ENCODE assay signal across 8 cellular contexts in genomic region chr19:19626516-19627441, GRCh38. TPM values are rescaled to one million over a fixed set of nuclear protein-coding genes. Genes with fewer than 3 reads are reported as not detected.
DNase-seq lines count a peak whose midpoint lies in the region; ATAC-seq and TF ChIP-seq lines count a peak whose summit lies in the region.

No MANE protein-coding gene starts in this region.

- H3K4me3 Mint-ChIP-seq in CD4-positive, alpha-beta memory T cell: peak overlapping the region; percentile 92 to 99 (median 93)
- peak overlapping the region; percentile 54 for H3K4me3 Mint-ChIP-seq in dendritic cell treated with granulocyte-macrophage colony-stimulating factor and Interleukin-4, amounts not matched to agents 40 ng/mL and 50 ng/mL, for 4 days
- peak overlapping the region; percentile 89 for H3K4me3 Mint-ChIP-seq in nephron progenitor cell

- no peaks in the 10 kb centered on the region for H3K27me3 ChIP-seq in CD4-positive, alpha-beta memory T cell (ENCODE audit: insufficient read depth, low read length)
- no peaks in the 10 kb centered on the region for H3K27me3 ChIP-seq in MM.1S (replicated peaks; ENCODE audit: insufficient read depth, low read length)

- H3K9me2 ChIP-seq in MM.1S (replicated peaks; ENCODE audit: insufficient read depth, low read length): no peaks in the 10 kb centered on the region

- no peaks in the 10 kb centered on the region for H3K27me3 Mint-ChIP-seq in CD4-positive, alpha-beta memory T cell
- H3K27me3 Mint-ChIP-seq in dendritic cell treated with granulocyte-macrophage colony-stimulating factor and Interleukin-4, amounts not matched to agents 40 ng/mL and 50 ng/mL, for 4 days: peaks cover 7% of the 10 kb centered on the region
- peaks cover 10% of the 10 kb centered on the region for H3K27me3 Mint-ChIP-seq in nephron progenitor cell (ENCODE audit: low read depth, poor library complexity)

- H3K27ac Mint-ChIP-seq in CD4-positive, alpha-beta memory T cell: peak overlapping the region; percentile 89 to 98 (median 95)
- no peak overlapping the region for H3K27ac Mint-ChIP-seq in dendritic cell treated with granulocyte-macrophage colony-stimulating factor and Interleukin-4, amounts not matched to agents 40 ng/mL and 50 ng/mL, for 4 days
- no peak overlapping the region for H3K27ac Mint-ChIP-seq in nephron progenitor cell

- H3K9me3 Mint-ChIP-seq in CD4-positive, alpha-beta memory T cell: peaks cover 0 to 2% (median 0%) of the 10 kb centered on the region in 8 donors
- no peaks in the 10 kb centered on the region for H3K9me3 Mint-ChIP-seq in dendritic cell treated with granulocyte-macrophage colony-stimulating factor and Interleukin-4, amounts not matched to agents 40 ng/mL and 50 ng/mL, for 4 days
- no peaks in the 10 kb centered on the region for H3K9me3 Mint-ChIP-seq in nephron progenitor cell

- no peak for ATAC-seq in GM21717 (IDR thresholded peaks at IDR 0.05; ENCODE audit: unreplicated experiment)

- peaks cover 22% of the 10 kb centered on the region for H3K4me1 ChIP-seq in CD4-positive, alpha-beta memory T cell (ENCODE audit: insufficient read depth, low read length)
- H3K4me1 ChIP-seq in MM.1S (ENCODE audit: low read length): no peaks in the 10 kb centered on the region

- H3K79me2 ChIP-seq in MM.1S (ENCODE audit: low read length): no peaks in the 10 kb centered on the region

- H3K4me2 ChIP-seq in MM.1S (ENCODE audit: low read depth, low read length): peak overlapping the region; percentile 60

- CTCF ChIA-PET in CD4-positive, alpha-beta memory T cell (lab: Charles Lee; ENCODE audit: partially characterized antibody): interaction anchor here (0.7 to 1.2 kb wide), 2 partner anchors 18 to 71 kb away, joined by 3 read pairs; no protein-coding TSS in a partner anchor

- no peak for TF ChIP-seq CTCF in MM.1S (IDR thresholded peaks at IDR 0.05; ENCODE audit: low read length)
- no peak for TF ChIP-seq CTCF in nephron progenitor cell (IDR thresholded peaks at IDR 0.05)
- TF ChIP-seq CTCF in foreskin fibroblast (IDR thresholded peaks at IDR 0.05; ENCODE audit: low read depth, low read length): no peak
- TF ChIP-seq CTCF in GM13976 (IDR thresholded peaks at IDR 0.05; ENCODE audit: borderline replicate concordance, control extremely low read depth, extremely low read depth, insufficient read depth, missing control alignments): no peak

- no peaks in the 10 kb centered on the region for H3F3A ChIP-seq in MM.1S (ENCODE audit: insufficient read depth, low read length)

- in situ Hi-C loops in GM13976 (cut with MboI; ENCODE audit: low sequenced_read_pairs, unreplicated experiment): loop anchor here (25.0 kb wide), 1 partner anchor 264 kb away; no protein-coding TSS in a partner anchor

- H2AFZ ChIP-seq in MM.1S (ENCODE audit: low read length): no peak overlapping the region; the same call in 1 of the 2 replicates

- intact Hi-C loops in CD4-positive, alpha-beta memory T cell (cut with micrococcal nuclease): loop anchor here (1.0 kb wide), 1 partner anchor 8 kb away; the partner anchor contains the start of gene PBX4
- intact Hi-C loops in dendritic cell treated with granulocyte-macrophage colony-stimulating factor and Interleukin-4, amounts not matched to agents 40 ng/mL and 50 ng/mL, for 4 days (cut with micrococcal nuclease): no loop called here

- H3K4me1 Mint-ChIP-seq in CD4-positive, alpha-beta memory T cell: peaks cover 16 to 36% (median 28%) of the 10 kb centered on the region in 4 donors
- peaks cover 28% of the 10 kb centered on the region for H3K4me1 Mint-ChIP-seq in dendritic cell treated with granulocyte-macrophage colony-stimulating factor and Interleukin-4, amounts not matched to agents 40 ng/mL and 50 ng/mL, for 4 days (ENCODE audit: low read depth)
- peaks cover 42% of the 10 kb centered on the region for H3K4me1 Mint-ChIP-seq in nephron progenitor cell

- H3K4me3 ChIP-seq in CD4-positive, alpha-beta memory T cell (ENCODE audit: low read length in 2 of 2): peak overlapping the region; percentile 68 to 73
- no peak overlapping the region for H3K4me3 ChIP-seq in MM.1S (ENCODE audit: low read length)
- no peak overlapping the region for H3K4me3 ChIP-seq in foreskin fibroblast (ENCODE audit: low read depth in 1 of 2, low read length in 2 of 2)

- DNase-seq in CD4-positive, alpha-beta memory T cell: peak in 1 of 5 donors; percentile 38
- DNase-seq in MM.1S (no peak), nephron progenitor cell (no peak), foreskin fibroblast (no peak), GM13976 (ENCODE audit: low spot score) (no peak), substantia nigra (lab: John Stamatoyannopoulos, UW) (no peak)

- no peak overlapping the region for H3K9ac ChIP-seq in MM.1S (ENCODE audit: low read length)

- POLR2A ChIA-PET in CD4-positive, alpha-beta memory T cell (lab: Charles Lee; ENCODE audit: partially characterized antibody): interaction anchor here (0.6 to 6.0 kb wide), 22 partner anchors 8 to 1055 kb away, joined by 3 to 75 read pairs (median 4); partner anchors contain the start of genes GMIP, PBX4, ZNF101 and ZNF253

- no peaks in the 10 kb centered on the region for H4K20me1 ChIP-seq in MM.1S (ENCODE audit: insufficient read depth, low read length)

- H3K9me3 ChIP-seq in CD4-positive, alpha-beta memory T cell (ENCODE audit: control insufficient read depth in 1 of 2, low read length in 2 of 2): no peaks in the 10 kb centered on the region
- no peaks in the 10 kb centered on the region for H3K9me3 ChIP-seq in MM.1S (replicated peaks; ENCODE audit: insufficient read depth, low read length)

- peaks cover 10 to 42% of the 10 kb centered on the region in 2 donors for H3K36me3 Mint-ChIP-seq in CD4-positive, alpha-beta memory T cell
- H3K36me3 Mint-ChIP-seq in dendritic cell treated with granulocyte-macrophage colony-stimulating factor and Interleukin-4, amounts not matched to agents 40 ng/mL and 50 ng/mL, for 4 days (ENCODE audit: low read depth): peaks cover 71% of the 10 kb centered on the region
- H3K36me3 Mint-ChIP-seq in nephron progenitor cell (ENCODE audit: low read depth): peaks cover 20% of the 10 kb centered on the region

- peaks cover 9% of the 10 kb centered on the region for H3K36me3 ChIP-seq in CD4-positive, alpha-beta memory T cell (ENCODE audit: insufficient read depth, low read length)
- no peaks in the 10 kb centered on the region for H3K36me3 ChIP-seq in MM.1S (replicated peaks; ENCODE audit: insufficient read depth, low read length)

- H3K27ac ChIP-seq in CD4-positive, alpha-beta memory T cell (ENCODE audit: low read depth, low read length): peak overlapping the region; percentile 80
- H3K27ac ChIP-seq in MM.1S (ENCODE audit: low read length) (no peak overlapping the region), substantia nigra (ENCODE audit: low read depth, low read length, poor library complexity, severe bottlenecking) (no peak overlapping the region)

RNA-seq across cellular contexts. Expression of gene LPAR2, which starts 1.2 kb away (rescaled TPM):
- 10 to 100 TPM; 70.7 to 72.4 TPM for total RNA-seq in CD4-positive, alpha-beta memory T cell
- 10 to 100 TPM; 27.2 to 37.7 TPM for polyA plus RNA-seq in CD4-positive, alpha-beta memory T cell

RNA-seq across cellular contexts. Expression of gene PBX4, which starts 8.3 kb away (rescaled TPM):
- total RNA-seq in CD4-positive, alpha-beta memory T cell: 10 to 100 TPM; 46.5 to 56.3 TPM
- 10 to 100 TPM in 1 of 2 donors, 1 to 10 TPM in 1; 3.9 to 11.8 TPM for polyA plus RNA-seq in CD4-positive, alpha-beta memory T cell

RNA-seq across cellular contexts. Expression of gene GMIP, which starts 16.7 kb away (rescaled TPM):
- 100 to 1,000 TPM; 101 to 105 TPM for total RNA-seq in CD4-positive, alpha-beta memory T cell
- polyA plus RNA-seq in CD4-positive, alpha-beta memory T cell: 10 to 100 TPM; 28.4 to 49.7 TPM

RNA-seq across cellular contexts. Expression of gene ATP13A1, which starts 36.7 kb away (rescaled TPM):
- 100 to 1,000 TPM; 137 to 139 TPM for total RNA-seq in CD4-positive, alpha-beta memory T cell
- polyA plus RNA-seq in CD4-positive, alpha-beta memory T cell: 10 to 100 TPM; 21.3 to 54.7 TPM

RNA-seq across cellular contexts. Expression of gene ZNF101, which starts 41.9 kb away (rescaled TPM):
- total RNA-seq in CD4-positive, alpha-beta memory T cell: 100 to 1,000 TPM; 152 to 156 TPM
- polyA plus RNA-seq in CD4-positive, alpha-beta memory T cell: 100 to 1,000 TPM in 1 of 2 donors, 10 to 100 TPM in 1; 97.3 to 113 TPM

Comparison
In these comparisons a context has a peak if more than half of its experiments do, and no peak if none do; other contexts are left out.
1. H3K4me3 ChIP-seq: peak in CD4-positive, alpha-beta memory T cell (2 of 2); none in MM.1S (single experiment) and foreskin fibroblast (0 of 2).
2. H3K27ac Mint-ChIP-seq: peak in CD4-positive, alpha-beta memory T cell (7 of 7); none in dendritic cell treated with granulocyte-macrophage colony-stimulating factor and Interleukin-4, amounts not matched to agents 40 ng/mL and 50 ng/mL, for 4 days (single experiment) and nephron progenitor cell (single experiment).
3. Peak in every context shown above with its lines, with median percentiles within 50 percentile points of each other: H3K4me3 Mint-ChIP-seq.